In genomic region chr11:3160252-3161031, GRCh38 we compare ENCODE assay signal across 9 cellular contexts. TPM values are rescaled to one million over a fixed set of nuclear protein-coding genes. Genes with fewer than 3 reads are reported as not detected.
DNase-seq lines count a peak whose midpoint lies in the region; ATAC-seq and TF ChIP-seq lines count a peak whose summit lies in the region.
"Had no signal": no experiment of that assay in that cellular context is flagged by ENCODE, and none has a peak within 500 bp of the region (broad histone marks: within the 10 kb centered on the region; RNA-seq: fewer than 3 reads in every experiment).

No MANE protein-coding gene starts in this region.

- H3K36me3 Mint-ChIP-seq in chondrocyte (ENCODE audit: low read depth): peaks cover 2% of the 10 kb centered on the region
- H3K36me3 Mint-ChIP-seq in immature natural killer cell: peaks cover 0 to 4% (median 0%) of the 10 kb centered on the region in 3 donors
- no peaks in the 10 kb centered on the region for H3K36me3 Mint-ChIP-seq in T-helper 2 cell treated with Interferon-gamma antibody and Interleukin-4, amounts not matched to agents 5 μg/mL and 100 μg/mL, for 36 hours (ENCODE audit: low read depth)
- H3K36me3 Mint-ChIP-seq: CD4-positive, CD25-positive, alpha-beta regulatory T cell had no signal

- H3K4me3 Mint-ChIP-seq in chondrocyte (ENCODE audit: unreplicated experiment) (peak overlapping the region; percentile 71), immature natural killer cell (peak overlapping the region; percentile 84 to 96 (median 95))
- H3K4me3 Mint-ChIP-seq in T-helper 2 cell treated with Interferon-gamma antibody and Interleukin-4, amounts not matched to agents 5 μg/mL and 100 μg/mL, for 36 hours: no peak overlapping the region
- H3K4me3 Mint-ChIP-seq: CD4-positive, CD25-positive, alpha-beta regulatory T cell had no signal

- DNase-seq in NCI-H2029 (lab: John Stamatoyannopoulos, UW) (peak; percentile 69), NCI-H2029 treated with DMSO at 0.1 percent for 48 hours (lab: John Stamatoyannopoulos, UW) (no peak), NOMO-1 treated with dmso at 0.1 percent for 144 hours (lab: John Stamatoyannopoulos, UW; ENCODE audit: unreplicated experiment) (peak; percentile 58), chondrocyte (ENCODE audit: low spot score) (peak; percentile 96), immature natural killer cell (peak; percentile 44 to 49 (median 47)), sciatic nerve (ENCODE audit: low spot score) (peak; percentile 94)
- DNase-seq in T-helper 2 cell treated with Interferon-gamma antibody and Interleukin-4, amounts not matched to agents 5 μg/mL and 100 μg/mL, for 36 hours (ENCODE audit: low spot score): no peak

- intact Hi-C loops in sciatic nerve (cut with DNase I): no loop called here

- H3K27ac Mint-ChIP-seq in chondrocyte (ENCODE audit: unreplicated experiment) (peak overlapping the region; percentile 76), immature natural killer cell (peak overlapping the region; percentile 79 to 94 (median 90))
- no peak overlapping the region for H3K27ac Mint-ChIP-seq in T-helper 2 cell treated with Interferon-gamma antibody and Interleukin-4, amounts not matched to agents 5 μg/mL and 100 μg/mL, for 36 hours
- H3K27ac Mint-ChIP-seq: CD4-positive, CD25-positive, alpha-beta regulatory T cell had no signal

- H3K4me1 Mint-ChIP-seq in chondrocyte (ENCODE audit: low read depth) (peaks cover 78% of the 10 kb centered on the region), immature natural killer cell (peaks cover 85 to 87% of the 10 kb centered on the region in 2 donors)
- H3K4me1 Mint-ChIP-seq in T-helper 2 cell treated with Interferon-gamma antibody and Interleukin-4, amounts not matched to agents 5 μg/mL and 100 μg/mL, for 36 hours (ENCODE audit: low read depth): peaks cover 6% of the 10 kb centered on the region

- ATAC-seq in sciatic nerve (peak; percentile 87), GM21390 (IDR thresholded peaks at IDR 0.05; ENCODE audit: unreplicated experiment) (no peak)

- no peaks in the 10 kb centered on the region for H3K27me3 Mint-ChIP-seq in chondrocyte (ENCODE audit: low read depth)
- H3K27me3 Mint-ChIP-seq in immature natural killer cell (ENCODE audit: low read depth in 3 of 3): peaks cover 2 to 29% (median 7%) of the 10 kb centered on the region in 3 donors
- peaks cover 39% of the 10 kb centered on the region for H3K27me3 Mint-ChIP-seq in T-helper 2 cell treated with Interferon-gamma antibody and Interleukin-4, amounts not matched to agents 5 μg/mL and 100 μg/mL, for 36 hours (ENCODE audit: low read depth)

- no peaks in the 10 kb centered on the region for H3K9me3 Mint-ChIP-seq in chondrocyte (ENCODE audit: low read depth)
- no peaks in the 10 kb centered on the region for H3K9me3 Mint-ChIP-seq in immature natural killer cell
- no peaks in the 10 kb centered on the region for H3K9me3 Mint-ChIP-seq in T-helper 2 cell treated with Interferon-gamma antibody and Interleukin-4, amounts not matched to agents 5 μg/mL and 100 μg/mL, for 36 hours
- H3K9me3 Mint-ChIP-seq: CD4-positive, CD25-positive, alpha-beta regulatory T cell had no signal

- no peak for TF ChIP-seq CTCF in chondrocyte (IDR thresholded peaks at IDR 0.05)

RNA-seq across cellular contexts. Expression of gene OSBPL5, which starts 4.7 kb away (rescaled TPM):
- total RNA-seq in chondrocyte: 43.9 to 78.9 TPM (median 47.6 TPM) in 3 replicates
- 10 to 100 TPM; 32.8 to 98.9 (median 33.3) TPM for polyA plus RNA-seq in immature natural killer cell
- total RNA-seq in sciatic nerve: 58.3 TPM

RNA-seq across cellular contexts. Expression of gene MRGPRG, which starts 58.2 kb away (rescaled TPM):
- not detected in 3 replicates for total RNA-seq in chondrocyte
- polyA plus RNA-seq in immature natural killer cell: not detected
- total RNA-seq in sciatic nerve: not detected
- total RNA-seq: CD4-positive, CD25-positive, alpha-beta regulatory T cell had no signal
- polyA plus RNA-seq: CD4-positive, CD25-positive, alpha-beta regulatory T cell had no signal

Comparison
In these comparisons a context has a peak if more than half of its experiments do, and no peak if none do; other contexts are left out.
1. DNase-seq: peak in NCI-H2029 (single experiment), NOMO-1 treated with dmso at 0.1 percent for 144 hours (single experiment), chondrocyte (single experiment), immature natural killer cell (3 of 3) and sciatic nerve (single experiment); none in NCI-H2029 treated with DMSO at 0.1 percent for 48 hours (single experiment) and T-helper 2 cell treated with Interferon-gamma antibody and Interleukin-4, amounts not matched to agents 5 μg/mL and 100 μg/mL, for 36 hours (single experiment).